ENCODE assay signal across 20 cellular contexts in the genomic region with DNA sequence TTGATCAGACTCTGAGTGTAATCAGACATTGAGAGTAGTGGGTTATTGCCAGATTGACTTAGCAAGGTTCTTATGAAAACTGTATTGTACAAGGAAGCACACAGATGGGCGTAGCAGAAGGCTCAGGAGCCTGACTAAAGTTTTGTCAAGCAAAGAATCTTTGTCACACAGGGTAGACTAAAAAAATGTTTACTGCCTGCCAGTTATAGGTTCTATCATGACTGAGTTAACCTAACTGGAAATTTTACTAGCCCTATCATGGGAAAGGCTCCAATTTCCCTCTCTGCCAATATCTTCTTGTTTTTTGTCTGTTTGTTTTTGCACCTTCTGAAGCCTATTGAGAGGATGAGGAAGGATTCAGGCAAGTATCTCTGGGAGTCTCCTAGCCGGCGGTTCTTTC. TPM values are rescaled to one million over a fixed set of nuclear protein-coding genes. Genes with fewer than 3 reads are reported as not detected.
DNase-seq lines count a peak whose midpoint lies in the region; ATAC-seq and FAIRE-seq lines count a peak whose summit lies in the region.
"Had no signal": no experiment of that assay in that cellular context is flagged by ENCODE, and none has a peak within 500 bp of the region (broad histone marks: within the 10 kb centered on the region; RNA-seq: fewer than 3 reads in every experiment).

No MANE protein-coding gene starts in this region.

- H3K27ac Mint-ChIP-seq in activated naive CD4-positive, alpha-beta T cell treated with anti-CD3 and anti-CD28 coated beads, Interleukin-2, amount 10 ng/mL, durations not matched to agents 7 days and 5 days, result peak overlapping the region; percentile 12
- H3K27ac Mint-ChIP-seq in activated T-helper 17 cell treated with anti-CD3 and anti-CD28 coated beads, Interleukin-2, amount 50 U/mL, for 72 hours, result peak overlapping the region; percentile 6
- H3K27ac Mint-ChIP-seq in stimulated activated memory B cell treated with anti-CD40 and anti-IgM and Interleukin-4, amounts not matched to agents 10 μg/mL and 1 μg/mL and 100 μg/mL, for 72 hours, result no peak overlapping the region
- H3K27ac Mint-ChIP-seq: CD14-positive monocyte had no signal

- H3K9me3 Mint-ChIP-seq in activated naive CD4-positive, alpha-beta T cell treated with anti-CD3 and anti-CD28 coated beads, Interleukin-2, amount 10 ng/mL, durations not matched to agents 7 days and 5 days, result no peaks in the 10 kb centered on the region
- H3K9me3 Mint-ChIP-seq in activated T-helper 17 cell treated with anti-CD3 and anti-CD28 coated beads, Interleukin-2, amount 50 U/mL, for 72 hours, result no peaks in the 10 kb centered on the region
- no peaks in the 10 kb centered on the region for H3K9me3 Mint-ChIP-seq in stimulated activated memory B cell treated with anti-CD40 and anti-IgM and Interleukin-4, amounts not matched to agents 10 μg/mL and 1 μg/mL and 100 μg/mL, for 72 hours

- peaks cover 53% of the 10 kb centered on the region for H3K36me3 Mint-ChIP-seq in activated naive CD4-positive, alpha-beta T cell treated with anti-CD3 and anti-CD28 coated beads, Interleukin-2, amount 10 ng/mL, durations not matched to agents 7 days and 5 days
- H3K36me3 Mint-ChIP-seq in activated T-helper 17 cell treated with anti-CD3 and anti-CD28 coated beads, Interleukin-2, amount 50 U/mL, for 72 hours (ENCODE audit: low read depth), result peaks cover 30% of the 10 kb centered on the region
- H3K36me3 Mint-ChIP-seq in stimulated activated memory B cell treated with anti-CD40 and anti-IgM and Interleukin-4, amounts not matched to agents 10 μg/mL and 1 μg/mL and 100 μg/mL, for 72 hours, result no peaks in the 10 kb centered on the region
- H3K36me3 Mint-ChIP-seq: CD14-positive monocyte had no signal

- H3K4me1 Mint-ChIP-seq in activated naive CD4-positive, alpha-beta T cell treated with anti-CD3 and anti-CD28 coated beads, Interleukin-2, amount 10 ng/mL, durations not matched to agents 7 days and 5 days, result peaks cover 82% of the 10 kb centered on the region
- H3K4me1 Mint-ChIP-seq in activated T-helper 17 cell treated with anti-CD3 and anti-CD28 coated beads, Interleukin-2, amount 50 U/mL, for 72 hours, result peaks cover 47% of the 10 kb centered on the region
- no peaks in the 10 kb centered on the region for H3K4me1 Mint-ChIP-seq in stimulated activated memory B cell treated with anti-CD40 and anti-IgM and Interleukin-4, amounts not matched to agents 10 μg/mL and 1 μg/mL and 100 μg/mL, for 72 hours
- H3K4me1 Mint-ChIP-seq: CD14-positive monocyte had no signal

- DNase-seq in activated naive CD4-positive, alpha-beta T cell treated with anti-CD3 and anti-CD28 coated beads, Interleukin-2, amount 10 ng/mL, durations not matched to agents 7 days and 5 days, result no peak
- no peak for DNase-seq in activated naive CD4-positive, alpha-beta T cell treated with anti-CD3 and anti-CD28 coated beads, Interleukin-2, amount 50 U/mL, for 16 hours
- DNase-seq in GM18507 (ENCODE audit: extremely low spot score, insufficient read length, low read depth) (no peak), NCI-H2081 treated with DMSO at 0.1 percent for 48 hours (lab: John Stamatoyannopoulos, UW) (no peak), left lobe of liver (ENCODE audit: low spot score) (no peak), kidney glomerular epithelial cell (lab: John Stamatoyannopoulos, UW) (no peak)
- DNase-seq: DND-41, GDM1, KBM-7, NCI-H1048, NCI-H1436 treated with DMSO at 0.1 percent for 48 hours, NCI-H2029 treated with DMSO at 0.1 percent for 48 hours, NCI-H510A treated with DMSO at 0.1 percent for 48 hours had no signal

- peak; percentile 18 for FAIRE-seq in GM18507 (lab: Jason Lieb, UNC)
- FAIRE-seq: D721Med, GM12878, H54 had no signal

- no peak overlapping the region for H3K4me3 Mint-ChIP-seq in activated naive CD4-positive, alpha-beta T cell treated with anti-CD3 and anti-CD28 coated beads, Interleukin-2, amount 10 ng/mL, durations not matched to agents 7 days and 5 days
- H3K4me3 Mint-ChIP-seq in activated T-helper 17 cell treated with anti-CD3 and anti-CD28 coated beads, Interleukin-2, amount 50 U/mL, for 72 hours, result peak overlapping the region; percentile 3
- H3K4me3 Mint-ChIP-seq in stimulated activated memory B cell treated with anti-CD40 and anti-IgM and Interleukin-4, amounts not matched to agents 10 μg/mL and 1 μg/mL and 100 μg/mL, for 72 hours, result no peak overlapping the region
- H3K4me3 Mint-ChIP-seq: CD14-positive monocyte had no signal

- no peak for ATAC-seq in activated T-helper 17 cell treated with anti-CD3 and anti-CD28 coated beads, Interleukin-2, amount 50 U/mL, for 72 hours (replicated peaks)
- ATAC-seq in stimulated activated memory B cell treated with anti-CD40 and anti-IgM and Interleukin-4, amounts not matched to agents 10 μg/mL and 1 μg/mL and 100 μg/mL, for 72 hours, result peak; percentile 34
- no peak for ATAC-seq in left lobe of liver
- ATAC-seq: GM12878, Panc1 had no signal

- CTCF ChIA-PET in activated naive CD4-positive, alpha-beta T cell treated with anti-CD3 and anti-CD28 coated beads, Interleukin-2, amount 10 ng/mL, durations not matched to agents 7 days and 5 days (lab: Charles Lee), result no interaction called here

- no peaks in the 10 kb centered on the region for H3K27me3 Mint-ChIP-seq in activated naive CD4-positive, alpha-beta T cell treated with anti-CD3 and anti-CD28 coated beads, Interleukin-2, amount 10 ng/mL, durations not matched to agents 7 days and 5 days
- no peaks in the 10 kb centered on the region for H3K27me3 Mint-ChIP-seq in activated T-helper 17 cell treated with anti-CD3 and anti-CD28 coated beads, Interleukin-2, amount 50 U/mL, for 72 hours
- H3K27me3 Mint-ChIP-seq in stimulated activated memory B cell treated with anti-CD40 and anti-IgM and Interleukin-4, amounts not matched to agents 10 μg/mL and 1 μg/mL and 100 μg/mL, for 72 hours, result no peaks in the 10 kb centered on the region

RNA-seq across cellular contexts. Expression of a gene that starts 19.2 kb away (rescaled TPM):
- 10 to 100 TPM; 36.0 to 37.0 TPM for total RNA-seq in activated T-helper 17 cell treated with anti-CD3 and anti-CD28 coated beads, Interleukin-2, amount 50 U/mL, for 72 hours
- 2.7 TPM for total RNA-seq in left lobe of liver
